In the genomic region with DNA sequence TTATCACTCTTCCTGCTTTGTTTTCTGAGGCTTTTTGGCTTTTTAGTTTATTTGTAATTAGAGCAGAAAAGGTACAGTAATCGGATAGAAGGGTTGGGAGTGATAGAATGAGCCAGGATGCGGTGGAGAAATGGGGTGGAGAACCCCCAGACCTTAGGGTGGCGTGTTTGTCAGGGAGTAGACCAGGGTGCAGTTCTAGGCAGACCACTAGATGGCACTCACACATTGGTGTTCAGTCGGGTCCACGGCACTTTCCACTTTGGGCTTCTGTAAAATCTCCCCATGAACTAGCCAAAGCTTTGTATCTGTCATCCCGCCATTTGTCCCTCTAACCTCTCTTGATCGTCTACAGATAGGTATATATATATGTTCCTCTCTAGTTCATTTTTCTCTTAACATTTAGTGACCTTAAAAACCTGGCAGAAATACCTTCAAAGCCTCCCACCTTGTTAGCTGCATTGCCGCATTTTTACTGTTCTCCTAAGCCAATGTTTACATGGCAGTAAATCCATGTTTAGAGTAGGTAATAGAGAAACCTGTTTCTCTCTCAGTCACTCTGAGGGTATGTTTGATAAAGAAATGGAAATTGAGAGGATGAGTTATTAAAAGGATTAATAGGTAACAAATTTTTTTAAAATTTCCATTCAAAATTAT, we compare ENCODE assay signal across 8 cellular contexts. TPM values are rescaled to one million over a fixed set of nuclear protein-coding genes. Genes with fewer than 3 reads are reported as not detected.
DNase-seq lines count a peak whose midpoint lies in the region; ATAC-seq and TF ChIP-seq lines count a peak whose summit lies in the region.

No MANE protein-coding gene starts in this region.

- peaks cover 11% of the 10 kb centered on the region for H3K36me3 Mint-ChIP-seq in central memory CD8-positive, alpha-beta T cell (ENCODE audit: insufficient read depth)

- H3K4me3 ChIP-seq in kidney epithelial cell (ENCODE audit: low read depth, low read length), result peak overlapping the region; percentile 7

- H3K4me1 Mint-ChIP-seq in central memory CD8-positive, alpha-beta T cell, result peaks cover 38% of the 10 kb centered on the region

- peak; percentile 92 for TF ChIP-seq CTCF in kidney epithelial cell (IDR thresholded peaks at IDR 0.05; ENCODE audit: insufficient read depth, low read length, poor library complexity, severe bottlenecking)

- H3K36me3 ChIP-seq in kidney epithelial cell (ENCODE audit: control insufficient read depth, insufficient read depth, low read length), result no peaks in the 10 kb centered on the region

- H3K27me3 ChIP-seq in kidney epithelial cell (ENCODE audit: control insufficient read depth, insufficient read depth, low read length), result peaks cover 4% of the 10 kb centered on the region

- ATAC-seq in GM18511 (IDR thresholded peaks at IDR 0.05; ENCODE audit: unreplicated experiment) (peak; percentile 62), HG03280 (IDR thresholded peaks at IDR 0.05; ENCODE audit: unreplicated experiment) (peak; percentile 65)
- peak; percentile 72 for ATAC-seq in central memory CD8-positive, alpha-beta T cell (replicated peaks; ENCODE audit: extremely low read depth, poor library complexity, severe bottlenecking)

- no peaks in the 10 kb centered on the region for H3K27me3 Mint-ChIP-seq in central memory CD8-positive, alpha-beta T cell

- H3K4me3 Mint-ChIP-seq in central memory CD8-positive, alpha-beta T cell, result peak overlapping the region; percentile 72

- H3K27ac Mint-ChIP-seq in central memory CD8-positive, alpha-beta T cell (ENCODE audit: low read depth), result peak overlapping the region; percentile 82

- no peaks in the 10 kb centered on the region for H3K9me3 Mint-ChIP-seq in central memory CD8-positive, alpha-beta T cell

- peak; percentile 51 for DNase-seq in 8988T
- DNase-seq in NCI-H345 treated with DMSO at 0.1 percent for 48 hours (lab: John Stamatoyannopoulos, UW; ENCODE audit: unreplicated experiment), result peak; percentile 83
- peak; percentile 82 for DNase-seq in activated CD4-positive, CD25-positive, alpha-beta regulatory T cell treated with anti-CD3 and anti-CD28 coated beads, Interleukin-2, amount 50 U/mL, for 72 hours
- DNase-seq in central memory CD8-positive, alpha-beta T cell (ENCODE audit: low spot score in 2 of 2), result peak; percentile 68 to 80
- no peak for DNase-seq in kidney epithelial cell (ENCODE audit: low read depth)
- DNase-seq in stimulated activated CD4-positive, alpha-beta T cell treated with anti-CD3 and anti-CD28 coated beads, Interleukin-2, amount 100 ng/mL, for 48 hours, result peak; percentile 80 to 85

RNA-seq across cellular contexts. Expression of gene CLYBL, which starts 49.7 kb away (rescaled TPM):
- total RNA-seq in kidney epithelial cell, result 5.9 and 6.8 TPM in 2 replicates
